17 cellular contexts compared by ENCODE assay signal in genomic region chr13:48072787-48073186, GRCh38.
"Had no signal": no experiment of that assay in that cellular context is flagged by ENCODE, and none has a peak within 500 bp of the region (broad histone marks: within the 10 kb centered on the region; RNA-seq: fewer than 3 reads in every experiment).

No MANE protein-coding gene starts in this region.

- H3K9me3 Mint-ChIP-seq: activated naive CD4-positive, alpha-beta T cell treated with anti-CD3 and anti-CD28 coated beads, Interleukin-2, amount 50 U/mL, for 24 hours had no signal

- H3K4me1 Mint-ChIP-seq: mesothelial cell of epicardium; nephron progenitor cell; stimulated activated naive B cell treated with anti-CD40 and anti-IgM and Interleukin-4, amounts not matched to agents 10 μg/mL and 1 μg/mL and 100 μg/mL, for 72 hours had no signal

- H3K27ac Mint-ChIP-seq: activated naive CD4-positive, alpha-beta T cell treated with anti-CD3 and anti-CD28 coated beads, Interleukin-2, amount 50 U/mL, for 24 hours; dendritic cell treated with granulocyte-macrophage colony-stimulating factor and Interleukin-4, amounts not matched to agents 40 ng/mL and 50 ng/mL, for 4 days; mesothelial cell of epicardium; nephron progenitor cell; stimulated activated naive B cell treated with anti-CD40 and anti-IgM and Interleukin-4, amounts not matched to agents 10 μg/mL and 1 μg/mL and 100 μg/mL, for 72 hours had no signal

- H3K4me3 ChIP-seq: adrenal gland, lower lobe of right lung, sigmoid colon, thoracic aorta, upper lobe of left lung had no signal

- H3K27me3 ChIP-seq: adrenal gland, sigmoid colon, upper lobe of left lung had no signal

- H3K27ac ChIP-seq: adrenal gland, lower lobe of right lung, sigmoid colon, thoracic aorta, upper lobe of left lung had no signal

- H3K4me1 ChIP-seq: adrenal gland, lower lobe of right lung, sigmoid colon, upper lobe of left lung had no signal

- ATAC-seq: lower lobe of right lung; stimulated activated naive B cell treated with anti-CD40 and anti-IgM and Interleukin-4, amounts not matched to agents 10 μg/mL and 1 μg/mL and 100 μg/mL, for 72 hours had no signal

- H3K4me3 Mint-ChIP-seq: activated naive CD4-positive, alpha-beta T cell treated with anti-CD3 and anti-CD28 coated beads, Interleukin-2, amount 50 U/mL, for 24 hours; dendritic cell treated with granulocyte-macrophage colony-stimulating factor and Interleukin-4, amounts not matched to agents 40 ng/mL and 50 ng/mL, for 4 days; mesothelial cell of epicardium; nephron progenitor cell; stimulated activated naive B cell treated with anti-CD40 and anti-IgM and Interleukin-4, amounts not matched to agents 10 μg/mL and 1 μg/mL and 100 μg/mL, for 72 hours had no signal

- H3K27me3 Mint-ChIP-seq: activated naive CD4-positive, alpha-beta T cell treated with anti-CD3 and anti-CD28 coated beads, Interleukin-2, amount 50 U/mL, for 24 hours; dendritic cell treated with granulocyte-macrophage colony-stimulating factor and Interleukin-4, amounts not matched to agents 40 ng/mL and 50 ng/mL, for 4 days; stimulated activated naive B cell treated with anti-CD40 and anti-IgM and Interleukin-4, amounts not matched to agents 10 μg/mL and 1 μg/mL and 100 μg/mL, for 72 hours had no signal

- DNase-seq: activated CD4-positive, alpha-beta T cell treated with anti-CD3 and anti-CD28 coated beads for 48 hours; activated CD4-positive, CD25-positive, alpha-beta regulatory T cell; adrenal gland; effector CD8-positive, alpha-beta T cell; lower lobe of right lung; nephron progenitor cell; nucleus accumbens; sigmoid colon; stimulated activated CD4-positive, alpha-beta T cell treated with anti-CD3 and anti-CD28 coated beads, Interleukin-4, amount 100 ng/mL, for 4 hours; stimulated activated naive B cell treated with anti-CD40 and anti-IgM and Interleukin-4, amounts not matched to agents 10 μg/mL and 1 μg/mL and 100 μg/mL, for 72 hours; T-helper 1 cell; T-helper 9 cell; upper lobe of left lung had no signal
